ENCODE assay signal across 13 cellular contexts in genomic region chr2:239300871-239301742, GRCh38.
A peak's percentile ranks its signal among the peaks of the same experiment; 100 is the strongest.
DNase-seq lines count a peak whose midpoint lies in the region; ATAC-seq and TF ChIP-seq lines count a peak whose summit lies in the region.
"Had no signal": no experiment of that assay in that cellular context is flagged by ENCODE, and none has a peak within 500 bp of the region (broad histone marks: within the 10 kb centered on the region; RNA-seq: fewer than 3 reads in every experiment).

No MANE protein-coding gene starts in this region.

- no peak overlapping the region for H3K27ac Mint-ChIP-seq in activated T-cell treated with anti-CD3 and anti-CD28 coated beads, Interleukin-2, amount 50 U/mL, for 24 hours
- H3K27ac Mint-ChIP-seq: activated CD4-positive, alpha-beta memory T cell treated with anti-CD3 and anti-CD28 coated beads for 36 hours; mesothelial cell of epicardium had no signal

- TF ChIP-seq CTCF in colonic mucosa (IDR thresholded peaks at IDR 0.05) = no peak
- TF ChIP-seq CTCF in mucosa of descending colon (IDR thresholded peaks at IDR 0.05) = no peak
- TF ChIP-seq CTCF in transverse colon (IDR thresholded peaks at IDR 0.05) = no peak

- no peaks in the 10 kb centered on the region for H3K9me3 Mint-ChIP-seq in activated T-cell treated with anti-CD3 and anti-CD28 coated beads, Interleukin-2, amount 50 U/mL, for 24 hours
- H3K9me3 Mint-ChIP-seq: activated CD4-positive, alpha-beta memory T cell treated with anti-CD3 and anti-CD28 coated beads for 36 hours; central memory CD8-positive, alpha-beta T cell; mesothelial cell of epicardium had no signal

- no peaks in the 10 kb centered on the region for H3K9me3 ChIP-seq in colonic mucosa
- no peaks in the 10 kb centered on the region for H3K9me3 ChIP-seq in mucosa of descending colon
- H3K9me3 ChIP-seq in transverse colon = no peaks in the 10 kb centered on the region

- H3K36me3 ChIP-seq in colonic mucosa (no peaks in the 10 kb centered on the region), mucosa of descending colon (ENCODE audit: low read depth) (no peaks in the 10 kb centered on the region), transverse colon (no peaks in the 10 kb centered on the region)

- in situ Hi-C loops in transverse colon (cut with MboI; ENCODE audit: low pct_ligation_motif_present in 1 of 4, low pct_unique_long_range_greater_than_20kb in 1 of 4, low sequenced_read_pairs in 3 of 4) = no loop called here

- H3K27me3 ChIP-seq in colonic mucosa (no peaks in the 10 kb centered on the region), transverse colon (no peaks in the 10 kb centered on the region)

- H3K4me3 Mint-ChIP-seq in activated T-cell treated with anti-CD3 and anti-CD28 coated beads, Interleukin-2, amount 50 U/mL, for 24 hours = no peak overlapping the region
- H3K4me3 Mint-ChIP-seq: activated CD4-positive, alpha-beta memory T cell treated with anti-CD3 and anti-CD28 coated beads for 36 hours; central memory CD8-positive, alpha-beta T cell; mesothelial cell of epicardium had no signal

- intact Hi-C loops in colonic mucosa (cut with DNase I) = no loop called here
- intact Hi-C loops in mucosa of descending colon (cut with DNase I, micrococcal nuclease) = no loop called here
- intact Hi-C loops in transverse colon (cut with DNase I; ENCODE audit: low total_unique reads) = loop anchor here (10.0 kb wide), 1 partner anchor 186 kb away; no protein-coding TSS in a partner anchor

- H3K27me3 Mint-ChIP-seq in activated T-cell treated with anti-CD3 and anti-CD28 coated beads, Interleukin-2, amount 50 U/mL, for 24 hours = peaks cover 9% of the 10 kb centered on the region
- H3K27me3 Mint-ChIP-seq: central memory CD8-positive, alpha-beta T cell had no signal

- WGBS in transverse colon (ENCODE audit: low coverage in 1 of 2), 2 donors = 77 to 100% methylated on average over 3 to 26 of the region's 26 CpGs

- H3K27ac ChIP-seq in colonic mucosa (no peak overlapping the region), transverse colon (peak overlapping the region; percentile 77 to 93 (median 85))

- no peak for TF ChIP-seq POLR2A in transverse colon (IDR thresholded peaks at IDR 0.05)

- peak; percentile 2 for ATAC-seq in mucosa of descending colon
- ATAC-seq in GM18868 (IDR thresholded peaks at IDR 0.05; ENCODE audit: unreplicated experiment) = no peak
- ATAC-seq: esophagus mucosa had no signal

- peak; percentile 16 for DNase-seq in activated T-cell treated with anti-CD3 and anti-CD28 coated beads, Interleukin-2, amount 50 U/mL, for 1 hour
- DNase-seq in activated T-cell treated with anti-CD3 and anti-CD28 coated beads, Interleukin-2, amount 50 U/mL, for 24 hours = no peak
- DNase-seq in colonic mucosa (no peak), mucosa of descending colon (peak in 1 of 3 donors; percentile 52), transverse colon (peak; percentile 14), NCI-H226 (no peak), putamen (ENCODE audit: low spot score) (no peak)
- DNase-seq: activated CD4-positive, alpha-beta memory T cell treated with anti-CD3 and anti-CD28 coated beads for 36 hours; NCI-H1417 had no signal

- no peak for TF ChIP-seq EP300 in transverse colon (IDR thresholded peaks at IDR 0.05; ENCODE audit: low read depth)

- H3K4me1 ChIP-seq in colonic mucosa (peaks cover 29% of the 10 kb centered on the region), mucosa of descending colon (ENCODE audit: low read depth) (peaks cover 44% of the 10 kb centered on the region), transverse colon (peaks cover 52 to 90% (median 82%) of the 10 kb centered on the region in 4 donors)

- H3K4me3 ChIP-seq in colonic mucosa (peak overlapping the region; percentile 10), mucosa of descending colon (no peak overlapping the region), transverse colon (peak overlapping the region in 3 of 4 donors; percentile 10 to 22 (median 16))

- peaks cover 75% of the 10 kb centered on the region for H3K4me1 Mint-ChIP-seq in activated T-cell treated with anti-CD3 and anti-CD28 coated beads, Interleukin-2, amount 50 U/mL, for 24 hours (ENCODE audit: low read depth)

- peaks cover 7% of the 10 kb centered on the region for H3K36me3 Mint-ChIP-seq in activated T-cell treated with anti-CD3 and anti-CD28 coated beads, Interleukin-2, amount 50 U/mL, for 24 hours (ENCODE audit: low read depth)
- H3K36me3 Mint-ChIP-seq: mesothelial cell of epicardium had no signal

- H3K9ac ChIP-seq in colonic mucosa (ENCODE audit: low read depth in 2 of 2, low read length in 2 of 2) = peak overlapping the region in 1 of 2 donors; percentile 66

Comparison
In these comparisons a context has a peak if more than half of its experiments do, and no peak if none do; other contexts are left out.
1. DNase-seq: peak in activated T-cell treated with anti-CD3 and anti-CD28 coated beads, Interleukin-2, amount 50 U/mL, for 1 hour (single experiment) and transverse colon (single experiment); none in activated T-cell treated with anti-CD3 and anti-CD28 coated beads, Interleukin-2, amount 50 U/mL, for 24 hours (single experiment), colonic mucosa (single experiment), NCI-H226 (single experiment) and putamen (single experiment).